8 cellular contexts compared by ENCODE assay signal in genomic region chr16:88569985-88570690, GRCh38. TPM values are rescaled to one million over a fixed set of nuclear protein-coding genes. Genes with fewer than 3 reads are reported as not detected.
DNase-seq lines count a peak whose midpoint lies in the region; ATAC-seq, FAIRE-seq and TF ChIP-seq lines count a peak whose summit lies in the region.

ZC3H18 (plus strand) TSS chr16:88570403; CDS start chr16:88577124, 6,721 bp downstream.

- no peak for TF ChIP-seq CTCF in upper lobe of right lung (IDR thresholded peaks at IDR 0.05)

- peaks cover 20% of the 10 kb centered on the region for H3K4me1 ChIP-seq in upper lobe of right lung

- peak; percentile 82 for TF ChIP-seq POLR2A in GM12891 (IDR thresholded peaks at IDR 0.05; ENCODE audit: low read depth, low read length)

- no peaks in the 10 kb centered on the region for H3K9me3 ChIP-seq in upper lobe of right lung

- peak within 1 kb of the TSS; percentile 74 for H3K27ac ChIP-seq in upper lobe of right lung

- peak; percentile 97 for FAIRE-seq in GM12891 (lab: Jason Lieb, UNC)

- H3K27me3 ChIP-seq in upper lobe of right lung, result no peaks in the 10 kb centered on the region

- ATAC-seq in HG02870 (IDR thresholded peaks at IDR 0.05; ENCODE audit: unreplicated experiment) (peak; percentile 73), left cardiac atrium (peak; percentile 98 to 99), upper lobe of right lung (peak; percentile 99)

- intact Hi-C loops in T-helper 1 cell treated with Interleukin-12 subunit alpha and Interleukin-12 subunit beta and Interleukin-4 antibody, amounts not matched to agents 30 ng/mL and 1 ng/mL, for 36 hours (cut with micrococcal nuclease), result loop anchor here (1.0 to 5.0 kb wide), 12 partner anchors 81 to 1402 kb away; partner anchors contain the start of genes BANP, CDT1, CTU2 and CYBA
- intact Hi-C loops in left cardiac atrium (cut with DNase I), result no loop called here
- intact Hi-C loops in posterior vena cava (cut with DNase I), result no loop called here
- intact Hi-C loops in upper lobe of right lung (cut with DNase I), result no loop called here

- DNase-seq in GM12891 (ENCODE audit: insufficient read length, low spot score) (peak; percentile 100), NCI-H1694 (lab: John Stamatoyannopoulos, UW) (peak; percentile 58), amniotic epithelial cell (ENCODE audit: low read depth) (peak; percentile 88), left cardiac atrium (peak; percentile 97), posterior vena cava (ENCODE audit: low spot score) (peak; percentile 99), upper lobe of right lung (peak; percentile 99)

- peaks cover 13% of the 10 kb centered on the region for H3K36me3 ChIP-seq in upper lobe of right lung

- H3K4me3 ChIP-seq in upper lobe of right lung, result peak within 1 kb of the TSS; percentile 95

TF ChIP-seq in GM12891, 5 proteins besides CTCF, POLR2A, EP300 and RAD21:
- TF ChIP-seq POLR2AphosphoS5 (IDR thresholded peaks at IDR 0.05; ENCODE audit: low read depth, low read length) (peak; percentile 80), PAX5 (IDR thresholded peaks at IDR 0.05; ENCODE audit: insufficient read depth, low read length, severe bottlenecking) (peak; percentile 29), SPI1 (IDR thresholded peaks at IDR 0.05; ENCODE audit: low read depth, low read length) (0 out of 2 replicates have a peak, but pooled peaks have one; percentile 24), TAF1 (IDR thresholded peaks at IDR 0.05; ENCODE audit: low read depth, low read length) (0 out of 2 replicates have a peak, but pooled peaks have one; percentile 34), POU2F2 (IDR thresholded peaks at IDR 0.05; ENCODE audit: low read depth, low read length) (no peak)

RNA-seq across cellular contexts. Expression of gene ZC3H18, which starts in this region (rescaled TPM):
- polyA plus RNA-seq in GM12891 (2012; ENCODE audit: low read depth, missing spikeins), result 26.0 TPM
- total RNA-seq in T-helper 1 cell treated with Interleukin-12 subunit alpha and Interleukin-12 subunit beta and Interleukin-4 antibody, amounts not matched to agents 30 ng/mL and 1 ng/mL, for 36 hours, result 92.9 and 99.6 TPM in 2 replicates
- total RNA-seq in left cardiac atrium (10 to 100 TPM; 23.1 to 25.3 TPM), posterior vena cava (10 to 100 TPM; 23.2 to 29.1 TPM), upper lobe of right lung (44.5 TPM)

Comparison
In these comparisons a context has a peak if more than half of its experiments do, and no peak if none do; other contexts are left out.
1. Peak in every context shown above with its lines: DNase-seq, ATAC-seq, H3K4me3 ChIP-seq and H3K27ac ChIP-seq.